21 cellular contexts compared by ENCODE assay signal in genomic region chr5:113102121-113102531, GRCh38.
DNase-seq lines count a peak whose midpoint lies in the region; ATAC-seq, FAIRE-seq and TF ChIP-seq lines count a peak whose summit lies in the region.
"Had no signal": no experiment of that assay in that cellular context is flagged by ENCODE, and none has a peak within 500 bp of the region (broad histone marks: within the 10 kb centered on the region; RNA-seq: fewer than 3 reads in every experiment).

No MANE protein-coding gene starts in this region.

- no peaks in the 10 kb centered on the region for H3K79me2 ChIP-seq in mammary epithelial cell (ENCODE audit: insufficient read depth, low read length)

- FAIRE-seq in A549 (lab: Jason Lieb, UNC) (no peak), kidney (lab: Jason Lieb, UNC) (no peak)
- FAIRE-seq: GM12892, islet of Langerhans had no signal

- CTCF ChIA-PET in A549 (lab: Yijun Ruan, JAX) (no interaction called here), mammary epithelial cell (lab: Charles Lee; ENCODE audit: low non-redundant PET) (no interaction called here)

- no peaks in the 10 kb centered on the region for H4K20me1 ChIP-seq in mammary epithelial cell (ENCODE audit: insufficient read depth, low read length)
- H4K20me1 ChIP-seq: BLaER1 treated with 17β-estradiol and CSF1 and Interleukin-3, amounts not matched to agents 10 nM and 100 nM had no signal

- no peak for TF ChIP-seq EP300 in A549 (IDR thresholded peaks at IDR 0.05)

- DNase-seq in A549 (ENCODE audit: low read depth in 1 of 2, low spot score in 1 of 2) (no peak), LHCN-M2 (ENCODE audit: low read depth) (peak; percentile 49), mammary epithelial cell (peak; percentile 16), kidney tubule cell (ENCODE audit: low spot score) (peak; percentile 46), kidney (no peak), HuH-7 (ENCODE audit: low spot score) (no peak)
- no peak for DNase-seq in effector memory CD4-positive, alpha-beta T cell
- DNase-seq: activated CD4-positive, alpha-beta T cell treated with anti-CD3 and anti-CD28 coated beads for 48 hours; activated naive CD4-positive, alpha-beta T cell treated with anti-CD3 and anti-CD28 coated beads, Interleukin-2, amount 50 U/mL, for 16 hours; Calu3; NCI-H1694 treated with DMSO at 0.1 percent for 48 hours; NCI-H748 treated with DMSO at 0.1 percent for 48 hours; occipital lobe; SHP77; sigmoid colon; upper lobe of right lung had no signal

- H3K27ac ChIP-seq in A549 (no peak overlapping the region), mammary epithelial cell (ENCODE audit: insufficient read depth, low read depth, low read length) (no peak overlapping the region), kidney (ENCODE audit: low read depth in 2 of 2, low read length in 2 of 2) (no peak overlapping the region)
- no peak overlapping the region for H3K27ac ChIP-seq in effector memory CD4-positive, alpha-beta T cell (ENCODE audit: insufficient read depth, low read length, poor library complexity, severe bottlenecking)
- H3K27ac ChIP-seq: sigmoid colon, upper lobe of right lung had no signal

- no peak for TF ChIP-seq CTCF in A549 (IDR thresholded peaks at IDR 0.05)
- TF ChIP-seq CTCF in mammary epithelial cell (conservative IDR thresholded peaks at IDR 0.05 in 1 of 2, IDR thresholded peaks at IDR 0.05 in 1 of 2; ENCODE audit: extremely low read depth in 1 of 2, insufficient read depth in 1 of 2, low read depth in 1 of 2, low read length in 2 of 2) = no peak
- TF ChIP-seq CTCF in kidney (IDR thresholded peaks at IDR 0.05; ENCODE audit: borderline replicate concordance, extremely low read depth, insufficient read depth) = no peak

- H3K9ac ChIP-seq in mammary epithelial cell (ENCODE audit: insufficient read depth, low read length) (no peak overlapping the region), kidney (ENCODE audit: low read length in 2 of 2) (no peak overlapping the region)

- H3K36me3 ChIP-seq in mammary epithelial cell (ENCODE audit: insufficient read depth, low read length) (no peaks in the 10 kb centered on the region), kidney (ENCODE audit: control insufficient read depth in 1 of 2, insufficient read depth in 2 of 2, low read length in 2 of 2) (peaks cover 0 to 5% of the 10 kb centered on the region in 2 donors)
- H3K36me3 ChIP-seq in effector memory CD4-positive, alpha-beta T cell (ENCODE audit: control insufficient read depth, insufficient read depth, low read length) = no peaks in the 10 kb centered on the region
- H3K36me3 ChIP-seq: BLaER1 treated with 17β-estradiol and CSF1 and Interleukin-3, amounts not matched to agents 10 nM and 100 nM; sigmoid colon; upper lobe of right lung had no signal

- H3K9me3 ChIP-seq in A549 (no peaks in the 10 kb centered on the region), mammary epithelial cell (replicated peaks; ENCODE audit: insufficient read depth, low read length) (no peaks in the 10 kb centered on the region), kidney (ENCODE audit: control insufficient read depth in 1 of 2, low read length in 2 of 2) (no peaks in the 10 kb centered on the region)
- H3K9me3 ChIP-seq in effector memory CD4-positive, alpha-beta T cell (ENCODE audit: control insufficient read depth, low read length) = no peaks in the 10 kb centered on the region
- H3K9me3 ChIP-seq: BLaER1 treated with 17β-estradiol and CSF1 and Interleukin-3, amounts not matched to agents 10 nM and 100 nM; sigmoid colon; upper lobe of right lung had no signal

- H3K4me2 ChIP-seq in A549 = no peak overlapping the region
- H3K4me2 ChIP-seq in mammary epithelial cell (ENCODE audit: insufficient read depth, low read depth, low read length) = no peak overlapping the region

- dilution Hi-C loops in mammary epithelial cell (cut with HindIII; ENCODE audit: low sequenced_read_pairs) = no loop called here

- ATAC-seq in A549 (no peak), HG02884 (IDR thresholded peaks at IDR 0.05; ENCODE audit: unreplicated experiment) (no peak)
- ATAC-seq: upper lobe of right lung had no signal

- 90% methylated on average over 1 of the region's 1 CpG for WGBS in A549 (ENCODE audit: missing lambda C conversion rate)
- WGBS in mammary epithelial cell (ENCODE audit: low coverage, missing lambda C conversion rate) = 100% methylated on average over 1 of the region's 1 CpG

- no TSS peak for BruUV-seq in mammary epithelial cell (replicated peaks; lab: Mats Ljungman, UMichigan)

- TF ChIP-seq POLR2A in A549 (IDR thresholded peaks at IDR 0.05; ENCODE audit: low read length) = no peak

- H3K4me3 ChIP-seq in A549 = no peak overlapping the region
- H3K4me3 ChIP-seq in mammary epithelial cell (replicated peaks in 1 of 3; ENCODE audit: insufficient read depth in 1 of 3, low read depth in 2 of 3, low read length in 3 of 3) = no peak overlapping the region
- H3K4me3 ChIP-seq in kidney (ENCODE audit: low read length in 2 of 2) = no peak overlapping the region
- H3K4me3 ChIP-seq in effector memory CD4-positive, alpha-beta T cell (ENCODE audit: insufficient read depth, low read depth, low read length, poor library complexity, severe bottlenecking) = no peak overlapping the region
- H3K4me3 ChIP-seq: BLaER1 treated with 17β-estradiol and CSF1 and Interleukin-3, amounts not matched to agents 10 nM and 100 nM; lung; sigmoid colon; upper lobe of right lung had no signal

- in situ Hi-C loops in mammary epithelial cell (cut with MboI; ENCODE audit: low sequenced_read_pairs in 2 of 2) = no loop called here

- intact Hi-C loops in mammary epithelial cell (cut with micrococcal nuclease) = no loop called here
- intact Hi-C loops in kidney (cut with DNase I) = no loop called here

- TF ChIP-seq RAD21 in A549 (conservative IDR thresholded peaks at IDR 0.05 in 1 of 2, IDR thresholded peaks at IDR 0.05 in 1 of 2) = no peak

- no peak overlapping the region for H2AFZ ChIP-seq in mammary epithelial cell (ENCODE audit: low read depth, low read length)

- POLR2A ChIA-PET in A549 (lab: Yijun Ruan, JAX) = no interaction called here

- H3K4me1 ChIP-seq in A549 (no peaks in the 10 kb centered on the region), mammary epithelial cell (ENCODE audit: insufficient read depth, low read length) (no peaks in the 10 kb centered on the region), kidney (ENCODE audit: control insufficient read depth in 1 of 2, insufficient read depth in 1 of 2, low read depth in 1 of 2, low read length in 2 of 2) (no peaks in the 10 kb centered on the region)
- no peaks in the 10 kb centered on the region for H3K4me1 ChIP-seq in effector memory CD4-positive, alpha-beta T cell (ENCODE audit: control insufficient read depth, insufficient read depth, low read length, poor library complexity, severe bottlenecking)
- H3K4me1 ChIP-seq: sigmoid colon, upper lobe of right lung had no signal

- no peaks in the 10 kb centered on the region for H3K27me3 ChIP-seq in mammary epithelial cell (ENCODE audit: insufficient read depth, low read length)
- H3K27me3 ChIP-seq in effector memory CD4-positive, alpha-beta T cell (replicated peaks; ENCODE audit: control insufficient read depth, insufficient read depth, low read length, poor library complexity, severe bottlenecking) = no peaks in the 10 kb centered on the region
- H3K27me3 ChIP-seq: BLaER1 treated with 17β-estradiol and CSF1 and Interleukin-3, amounts not matched to agents 10 nM and 100 nM; sigmoid colon; upper lobe of right lung had no signal

TF ChIP-seq in A549, 52 proteins besides CTCF, POLR2A, EP300 and RAD21:
- no peak for TF ChIP-seq HOXA7 (CRISPR knock-in tag; IDR thresholded peaks at IDR 0.05)
- no peak for TF ChIP-seq JUNB (IDR thresholded peaks at IDR 0.05)
- no peak for TF ChIP-seq NFE2L2 (conservative IDR thresholded peaks at IDR 0.05; ENCODE audit: low read length)
- TF ChIP-seq MAFK (IDR thresholded peaks at IDR 0.05; ENCODE audit: partially characterized antibody) = peak; percentile 41

Comparison
In these comparisons a context has a peak if more than half of its experiments do, and no peak if none do; other contexts are left out.
1. DNase-seq: peak in LHCN-M2 (single experiment), mammary epithelial cell (single experiment) and kidney tubule cell (single experiment); none in A549 (0 of 2), kidney (single experiment), effector memory CD4-positive, alpha-beta T cell (0 of 3) and HuH-7 (single experiment).